Comparison of ENCODE assay signal across 8 cellular contexts in genomic region chr12:55705802-55706402, GRCh38. TPM values are rescaled to one million over a fixed set of nuclear protein-coding genes. Genes with fewer than 3 reads are reported as not detected.
A peak's percentile ranks its signal among the peaks of the same experiment; 100 is the strongest.
DNase-seq lines count a peak whose midpoint lies in the region; ATAC-seq and TF ChIP-seq lines count a peak whose summit lies in the region.

No MANE protein-coding gene starts in this region.

- H3K9ac ChIP-seq in BLaER1 treated with 17β-estradiol and CSF1 and Interleukin-3, amounts not matched to agents 10 nM and 100 nM, result no peak overlapping the region
- no peak overlapping the region for H3K9ac ChIP-seq in HUES64 (ENCODE audit: low read depth, low read length)

- H3K27me3 ChIP-seq in BLaER1 treated with 17β-estradiol and CSF1 and Interleukin-3, amounts not matched to agents 10 nM and 100 nM, result peaks cover 13 to 34% (median 14%) of the 10 kb centered on the region in 11 experiments
- 0 out of 2 replicates have a peak, but pooled peaks cover 9% of the 10 kb centered on the region for H3K27me3 ChIP-seq in HUES64 (ENCODE audit: insufficient read depth, low read length)

- no peak for ATAC-seq in GM21367 (IDR thresholded peaks at IDR 0.05; ENCODE audit: unreplicated experiment)
- no peak for ATAC-seq in HG03378 (IDR thresholded peaks at IDR 0.05; ENCODE audit: unreplicated experiment)

- DNase-seq in coronary artery (ENCODE audit: low spot score) (no peak), myocyte (ENCODE audit: low read depth) (peak; percentile 87), SW 1271 (lab: John Stamatoyannopoulos, UW) (no peak), NCI-H526 treated with DMSO at 0.1 percent for 48 hours (lab: John Stamatoyannopoulos, UW) (no peak)

- TF ChIP-seq CTCF in coronary artery (IDR thresholded peaks at IDR 0.05), result peak; percentile 27

- no peak overlapping the region for H3K4me3 ChIP-seq in BLaER1 treated with 17β-estradiol and CSF1 and Interleukin-3, amounts not matched to agents 10 nM and 100 nM
- peak overlapping the region; percentile 99 for H3K4me3 ChIP-seq in HUES64 (ENCODE audit: low read length)
- peak overlapping the region; percentile 88 for H3K4me3 ChIP-seq in coronary artery

- no peaks in the 10 kb centered on the region for H3K36me3 ChIP-seq in BLaER1 treated with 17β-estradiol and CSF1 and Interleukin-3, amounts not matched to agents 10 nM and 100 nM
- 0 out of 2 replicates have a peak, but pooled peaks cover 2% of the 10 kb centered on the region for H3K36me3 ChIP-seq in HUES64 (ENCODE audit: insufficient read depth, low read length)

- no peak overlapping the region for H3K27ac ChIP-seq in BLaER1 treated with 17β-estradiol and CSF1 and Interleukin-3, amounts not matched to agents 10 nM and 100 nM
- H3K27ac ChIP-seq in HUES64 (ENCODE audit: low read depth, low read length) (no peak overlapping the region), coronary artery (peak overlapping the region; percentile 76 to 98)

- H3K4me2 ChIP-seq in BLaER1 treated with 17β-estradiol and CSF1 and Interleukin-3, amounts not matched to agents 10 nM and 100 nM, result peak overlapping the region in 9 of 11 experiments; percentile 90 to 98 (median 95); a peak in 15 of 22 replicates

- WGBS in HUES64, result 37% methylated on average over 4 of the region's 5 CpGs

- H3K4me1 ChIP-seq in BLaER1 treated with 17β-estradiol and CSF1 and Interleukin-3, amounts not matched to agents 10 nM and 100 nM, result peaks cover 23 to 45% (median 42%) of the 10 kb centered on the region in 10 experiments
- H3K4me1 ChIP-seq in HUES64 (ENCODE audit: insufficient read depth, low read length), result peaks cover 27% of the 10 kb centered on the region

- peaks cover 0 to 8% (median 0%) of the 10 kb centered on the region in 11 experiments; a peak in 2 of 22 replicates for H4K20me1 ChIP-seq in BLaER1 treated with 17β-estradiol and CSF1 and Interleukin-3, amounts not matched to agents 10 nM and 100 nM

- H3K9me3 ChIP-seq in BLaER1 treated with 17β-estradiol and CSF1 and Interleukin-3, amounts not matched to agents 10 nM and 100 nM (replicated peaks in 1 of 11), result no peaks in the 10 kb centered on the region
- H3K9me3 ChIP-seq in HUES64 (ENCODE audit: insufficient read depth, low read depth, low read length), result no peaks in the 10 kb centered on the region

RNA-seq across cellular contexts. Expression of gene ITGA7, which starts 1.8 kb away (rescaled TPM):
- 43.8 TPM for polyA plus RNA-seq in HUES64 (2013, experiment 1 of 2)
- 45.1 TPM for polyA plus RNA-seq in HUES64 (2013, experiment 2 of 2)
- 1,498 and 1,557 TPM in 2 replicates for total RNA-seq in myocyte
- polyA plus RNA-seq in myocyte (2012), result 430 TPM

RNA-seq across cellular contexts. Expression of gene BLOC1S1, which starts 9.9 kb away (rescaled TPM):
- polyA plus RNA-seq in HUES64 (2013, experiment 1 of 2), result 90.1 TPM
- 106 TPM for polyA plus RNA-seq in HUES64 (2013, experiment 2 of 2)
- total RNA-seq in myocyte, result 104 and 106 TPM in 2 replicates
- 242 TPM for polyA plus RNA-seq in myocyte (2012)

RNA-seq across cellular contexts. Expression of gene RDH5, which starts 14.3 kb away (rescaled TPM):
- polyA plus RNA-seq in HUES64 (2013, experiment 1 of 2), result 2.1 TPM
- polyA plus RNA-seq in HUES64 (2013, experiment 2 of 2), result 1.6 TPM
- 457 and 673 TPM in 2 replicates for total RNA-seq in myocyte
- 71.1 TPM for polyA plus RNA-seq in myocyte (2012)

RNA-seq across cellular contexts. Expression of gene CD63, which starts 22.9 kb away (rescaled TPM):
- 373 TPM for polyA plus RNA-seq in HUES64 (2013, experiment 1 of 2)
- polyA plus RNA-seq in HUES64 (2013, experiment 2 of 2), result 387 TPM
- total RNA-seq in myocyte, result 2,565 and 2,632 TPM in 2 replicates
- 2,293 TPM for polyA plus RNA-seq in myocyte (2012)

RNA-seq across cellular contexts. Expression of gene GDF11, which starts 37.0 kb away (rescaled TPM):
- polyA plus RNA-seq in HUES64 (2013, experiment 1 of 2), result 16.3 TPM
- polyA plus RNA-seq in HUES64 (2013, experiment 2 of 2), result 16.2 TPM
- total RNA-seq in myocyte, result 6.2 and 6.6 TPM in 2 replicates
- polyA plus RNA-seq in myocyte (2012), result 14.3 TPM

Comparison
In these comparisons a context has a peak if more than half of its experiments do, and no peak if none do; other contexts are left out.
1. H3K27ac ChIP-seq: peak in coronary artery (2 of 2); none in BLaER1 treated with 17β-estradiol and CSF1 and Interleukin-3, amounts not matched to agents 10 nM and 100 nM (0 of 11) and HUES64 (single experiment).
2. H3K4me3 ChIP-seq: peak in HUES64 (single experiment) and coronary artery (single experiment); none in BLaER1 treated with 17β-estradiol and CSF1 and Interleukin-3, amounts not matched to agents 10 nM and 100 nM (0 of 10).